ENCODE assay signal across 1 cellular context in genomic region chr2:11154460-11155325, GRCh38.
TF ChIP-seq lines count a peak whose summit lies in the region.

No MANE protein-coding gene starts in this region.

TF ChIP-seq in K562, 482 proteins besides CTCF, POLR2A, EP300 and RAD21 (continued from another document):
- TF ChIP-seq PRDM10 (IDR thresholded peaks at IDR 0.05; ENCODE audit: partially characterized antibody): peak; percentile 75
- no peak for TF ChIP-seq ZNF217 (CRISPR knock-in tag; IDR thresholded peaks at IDR 0.05)
- TF ChIP-seq PHF8 (IDR thresholded peaks at IDR 0.05; ENCODE audit: borderline replicate concordance, low read length): peak; percentile 67
- 0 out of 2 replicates have a peak, but pooled peaks have one; percentile 12 for TF ChIP-seq ZBTB2 (IDR thresholded peaks at IDR 0.05)
- peak; percentile 32; the same call in 1 of the 2 replicates for TF ChIP-seq RB1 (IDR thresholded peaks at IDR 0.05; ENCODE audit: low read depth)
- TF ChIP-seq ZNF395 (CRISPR knock-in tag; IDR thresholded peaks at IDR 0.05): no peak
- TF ChIP-seq ATF7 (IDR thresholded peaks at IDR 0.05): 0 out of 2 replicates have a peak, but pooled peaks have one; percentile 9
- 0 out of 4 replicates have a peak, but pooled peaks of 1 of the 2 experiments have one; percentile 39 for TF ChIP-seq TEAD1 (CRISPR knock-in tag; IDR thresholded peaks at IDR 0.05)
- no peak for TF ChIP-seq RAD51 (IDR thresholded peaks at IDR 0.05; ENCODE audit: borderline replicate concordance, low read depth)
- no peak for TF ChIP-seq ZBED1 (IDR thresholded peaks at IDR 0.05)
- no peak for TF ChIP-seq ZNF707 (CRISPR knock-in tag; conservative IDR thresholded peaks at IDR 0.05)
- no peak for TF ChIP-seq ZNF384 (IDR thresholded peaks at IDR 0.05; ENCODE audit: low read depth, low read length)
- TF ChIP-seq ZBTB5 (IDR thresholded peaks at IDR 0.05): no peak
- TF ChIP-seq MAX (CRISPR knock-in tag; IDR thresholded peaks at IDR 0.05): peak; percentile 70
- no peak for TF ChIP-seq RBBP5 (IDR thresholded peaks at IDR 0.05; ENCODE audit: borderline replicate concordance, insufficient read depth, low read length, poor library complexity, severe bottlenecking)
- no peak for TF ChIP-seq PML (IDR thresholded peaks at IDR 0.05; ENCODE audit: low read length)
- TF ChIP-seq GABPB2 (CRISPR knock-in tag; conservative IDR thresholded peaks at IDR 0.05): no peak
- peak; percentile 73 for TF ChIP-seq POLR2H (tag; IDR thresholded peaks at IDR 0.05; ENCODE audit: low read depth)
- no peak for TF ChIP-seq CREB3 (tag; conservative IDR thresholded peaks at IDR 0.05; ENCODE audit: low read depth)
- no peak for TF ChIP-seq FOXA1 (IDR thresholded peaks at IDR 0.05; ENCODE audit: borderline replicate concordance)
- TF ChIP-seq CHD2 (IDR thresholded peaks at IDR 0.05; ENCODE audit: low read depth, low read length): no peak
- no peak for TF ChIP-seq PCBP1 (IDR thresholded peaks at IDR 0.05; ENCODE audit: low read depth, low read length, poor library complexity, severe bottlenecking)
TF ChIP-seq in K562: peak in this region for 39.
